1 cellular context compared by ENCODE assay signal in genomic region chr12:108620236-108620879, GRCh38.
TF ChIP-seq lines count a peak whose summit lies in the region.

No MANE protein-coding gene starts in this region.

TF ChIP-seq in GM23338, 12 proteins besides CTCF, POLR2A, EP300 and RAD21 (continued from another document):
- TF ChIP-seq ZNF462 (CRISPR knock-in tag; IDR thresholded peaks at IDR 0.05) (no peak), STAT1 (IDR thresholded peaks at IDR 0.05; ENCODE audit: unreplicated experiment) (no peak), POLR2AphosphoS5 (IDR thresholded peaks at IDR 0.05; ENCODE audit: low read depth) (no peak)
- TF ChIP-seq, protein P1, sequence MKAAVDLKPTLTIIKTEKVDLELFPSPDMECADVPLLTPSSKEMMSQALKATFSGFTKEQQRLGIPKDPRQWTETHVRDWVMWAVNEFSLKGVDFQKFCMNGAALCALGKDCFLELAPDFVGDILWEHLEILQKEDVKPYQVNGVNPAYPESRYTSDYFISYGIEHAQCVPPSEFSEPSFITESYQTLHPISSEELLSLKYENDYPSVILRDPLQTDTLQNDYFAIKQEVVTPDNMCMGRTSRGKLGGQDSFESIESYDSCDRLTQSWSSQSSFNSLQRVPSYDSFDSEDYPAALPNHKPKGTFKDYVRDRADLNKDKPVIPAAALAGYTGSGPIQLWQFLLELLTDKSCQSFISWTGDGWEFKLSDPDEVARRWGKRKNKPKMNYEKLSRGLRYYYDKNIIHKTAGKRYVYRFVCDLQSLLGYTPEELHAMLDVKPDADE (IDR thresholded peaks at IDR 0.05), result no peak
